In the genomic region with DNA sequence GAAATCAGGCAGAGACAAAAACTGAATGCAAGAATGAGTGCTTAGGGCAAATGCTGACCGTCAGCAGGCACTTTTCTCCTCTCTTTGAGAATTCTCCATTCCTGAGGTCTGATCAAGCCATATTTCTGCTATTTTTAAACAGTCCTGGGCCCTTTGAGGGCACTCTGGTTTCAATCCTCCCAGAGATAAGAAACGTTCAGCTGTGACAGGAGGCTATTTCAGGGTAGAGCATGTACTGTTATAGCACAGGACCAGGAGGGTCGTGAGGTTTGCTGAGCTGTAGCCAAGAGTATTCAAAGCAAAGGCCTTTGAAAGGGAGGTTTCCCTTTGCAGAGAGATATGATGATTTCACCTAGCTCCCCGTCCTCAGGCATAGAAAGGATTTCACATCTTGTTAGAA, we compare ENCODE assay signal across 27 cellular contexts. TPM values are rescaled to one million over a fixed set of nuclear protein-coding genes. Genes with fewer than 3 reads are reported as not detected.
"Had no signal": no experiment of that assay in that cellular context is flagged by ENCODE, and none has a peak within 500 bp of the region (broad histone marks: within the 10 kb centered on the region; RNA-seq: fewer than 3 reads in every experiment).

No MANE protein-coding gene starts in this region.

- H3K36me3 Mint-ChIP-seq: activated CD8-positive, alpha-beta memory T cell treated with anti-CD3 and anti-CD28 coated beads, Interleukin-2, amount 10 ng/mL, durations not matched to agents 7 days and 5 days; naive thymus-derived CD8-positive, alpha-beta T cell had no signal

- H3K4me3 Mint-ChIP-seq: activated CD4-positive, alpha-beta T cell treated with anti-CD3 and anti-CD28 coated beads, Interleukin-2, amount 10 ng/mL, durations not matched to agents 7 days and 5 days; activated CD8-positive, alpha-beta memory T cell treated with anti-CD3 and anti-CD28 coated beads, Interleukin-2, amount 10 ng/mL, durations not matched to agents 7 days and 5 days; activated CD8-positive, alpha-beta T cell treated with anti-CD3 and anti-CD28 coated beads for 36 hours; activated naive CD8-positive, alpha-beta T cell treated with anti-CD3 and anti-CD28 coated beads, Interleukin-2, amount 50 U/mL, for 24 hours; effector memory CD8-positive, alpha-beta T cell; naive thymus-derived CD8-positive, alpha-beta T cell; T-helper 2 cell treated with Interferon-gamma antibody and Interleukin-4, amounts not matched to agents 5 μg/mL and 100 μg/mL, for 36 hours had no signal

- H3K36me3 ChIP-seq: esophagus muscularis mucosa, gastrocnemius medialis, lower lobe of right lung, prostate gland, thyroid gland, upper lobe of right lung had no signal

- H3K27me3 ChIP-seq: body of pancreas, esophagus muscularis mucosa, gastrocnemius medialis, thyroid gland, upper lobe of right lung had no signal

- H3K9me3 ChIP-seq: body of pancreas, esophagus muscularis mucosa, gastrocnemius medialis, lower lobe of right lung, prostate gland, thyroid gland, upper lobe of right lung had no signal

- H3K4me1 ChIP-seq: esophagus muscularis mucosa, gastrocnemius medialis, lower lobe of right lung, prostate gland, thyroid gland, upper lobe of right lung had no signal

- H3K27ac ChIP-seq: body of pancreas, esophagus muscularis mucosa, gastrocnemius medialis, lower lobe of right lung, prostate gland, thyroid gland, upper lobe of right lung, VCaP had no signal

- H3K4me1 Mint-ChIP-seq: activated CD4-positive, alpha-beta T cell treated with anti-CD3 and anti-CD28 coated beads, Interleukin-2, amount 10 ng/mL, durations not matched to agents 7 days and 5 days; activated CD8-positive, alpha-beta memory T cell treated with anti-CD3 and anti-CD28 coated beads, Interleukin-2, amount 10 ng/mL, durations not matched to agents 7 days and 5 days; activated naive CD8-positive, alpha-beta T cell treated with anti-CD3 and anti-CD28 coated beads, Interleukin-2, amount 50 U/mL, for 24 hours; naive thymus-derived CD8-positive, alpha-beta T cell had no signal

- H3K27ac Mint-ChIP-seq: activated CD4-positive, alpha-beta T cell treated with anti-CD3 and anti-CD28 coated beads, Interleukin-2, amount 10 ng/mL, durations not matched to agents 7 days and 5 days; activated CD8-positive, alpha-beta memory T cell treated with anti-CD3 and anti-CD28 coated beads, Interleukin-2, amount 10 ng/mL, durations not matched to agents 7 days and 5 days; activated CD8-positive, alpha-beta T cell treated with anti-CD3 and anti-CD28 coated beads for 36 hours; activated naive CD8-positive, alpha-beta T cell treated with anti-CD3 and anti-CD28 coated beads, Interleukin-2, amount 50 U/mL, for 24 hours; effector memory CD8-positive, alpha-beta T cell; naive thymus-derived CD8-positive, alpha-beta T cell; T-helper 2 cell treated with Interferon-gamma antibody and Interleukin-4, amounts not matched to agents 5 μg/mL and 100 μg/mL, for 36 hours had no signal

- H3K9me3 Mint-ChIP-seq: activated CD4-positive, alpha-beta T cell treated with anti-CD3 and anti-CD28 coated beads, Interleukin-2, amount 10 ng/mL, durations not matched to agents 7 days and 5 days; activated CD8-positive, alpha-beta T cell treated with anti-CD3 and anti-CD28 coated beads for 36 hours; T-helper 2 cell treated with Interferon-gamma antibody and Interleukin-4, amounts not matched to agents 5 μg/mL and 100 μg/mL, for 36 hours had no signal

- H3K27me3 Mint-ChIP-seq: activated CD4-positive, alpha-beta T cell treated with anti-CD3 and anti-CD28 coated beads, Interleukin-2, amount 10 ng/mL, durations not matched to agents 7 days and 5 days; activated CD8-positive, alpha-beta memory T cell treated with anti-CD3 and anti-CD28 coated beads, Interleukin-2, amount 10 ng/mL, durations not matched to agents 7 days and 5 days; activated CD8-positive, alpha-beta T cell treated with anti-CD3 and anti-CD28 coated beads for 36 hours; activated naive CD8-positive, alpha-beta T cell treated with anti-CD3 and anti-CD28 coated beads, Interleukin-2, amount 50 U/mL, for 24 hours; effector memory CD8-positive, alpha-beta T cell had no signal

- DNase-seq: activated CD4-positive, alpha-beta T cell treated with anti-CD3 and anti-CD28 coated beads, Interleukin-2, amount 10 ng/mL, durations not matched to agents 7 days and 5 days; activated CD8-positive, alpha-beta memory T cell treated with anti-CD3 and anti-CD28 coated beads, Interleukin-2, amount 10 ng/mL, durations not matched to agents 7 days and 5 days; activated CD8-positive, alpha-beta T cell treated with anti-CD3 and anti-CD28 coated beads for 36 hours; activated effector memory CD4-positive, alpha-beta T cell treated with anti-CD3 and anti-CD28 coated beads, Interleukin-2, amount 50 U/mL, for 16 hours; activated naive CD4-positive, alpha-beta T cell treated with anti-CD3 and anti-CD28 coated beads, Interleukin-2, amount 50 U/mL, for 16 hours; activated naive CD8-positive, alpha-beta T cell treated with anti-CD3 and anti-CD28 coated beads, Interleukin-2, amount 50 U/mL, for 24 hours; activated T-cell treated with anti-CD3 and anti-CD28 coated beads for 4 hours; anterior cingulate cortex; body of pancreas; caudate nucleus; effector memory CD8-positive, alpha-beta T cell; gastrocnemius medialis; islet precursor cell; left colon; lower lobe of right lung; mesendoderm; naive thymus-derived CD8-positive, alpha-beta T cell; stimulated activated CD4-positive, alpha-beta T cell treated with anti-CD3 and anti-CD28 coated beads, Interleukin-12 subunit alpha, Interleukin-12 subunit beta, amount 100 ng/mL, for 4 hours; stimulated activated CD4-positive, alpha-beta T cell treated with anti-CD3 and anti-CD28 coated beads, Interleukin-4, amount 100 ng/mL, for 4 hours; stimulated activated naive CD8-positive, alpha-beta T cell treated with anti-CD3 and anti-CD28 coated beads, Interleukin-15, Interleukin-2, amounts not matched to agents 100 U/mL and 50 U/mL, for 24 hours; thyroid gland; upper lobe of right lung had no signal

- ATAC-seq: activated CD4-positive, CD25-positive, alpha-beta regulatory T cell treated with anti-CD3 and anti-CD28 coated beads, Interleukin-2, amount 50 U/mL, for 24 hours; activated CD8-positive, alpha-beta memory T cell treated with anti-CD3 and anti-CD28 coated beads, Interleukin-2, amount 10 ng/mL, durations not matched to agents 7 days and 5 days; activated CD8-positive, alpha-beta T cell treated with anti-CD3 and anti-CD28 coated beads for 36 hours; activated naive CD8-positive, alpha-beta T cell treated with anti-CD3 and anti-CD28 coated beads, Interleukin-2, amount 50 U/mL, for 24 hours; body of pancreas; effector memory CD8-positive, alpha-beta T cell; gastrocnemius medialis; left colon; lower lobe of right lung; naive thymus-derived CD8-positive, alpha-beta T cell; stimulated activated naive CD8-positive, alpha-beta T cell treated with anti-CD3 and anti-CD28 coated beads, Interleukin-15, Interleukin-2, amounts not matched to agents 100 U/mL and 50 U/mL, for 24 hours; upper lobe of right lung had no signal

- H3K4me3 ChIP-seq: body of pancreas, esophagus muscularis mucosa, gastrocnemius medialis, lower lobe of right lung, prostate gland, thyroid gland, upper lobe of right lung had no signal

RNA-seq across cellular contexts. Expression of gene PDZRN3, which starts 39.6 kb away (rescaled TPM):
- total RNA-seq: activated CD4-positive, alpha-beta T cell treated with anti-CD3 and anti-CD28 coated beads, Interleukin-2, amount 10 ng/mL, durations not matched to agents 7 days and 5 days; activated CD8-positive, alpha-beta memory T cell treated with anti-CD3 and anti-CD28 coated beads, Interleukin-2, amount 10 ng/mL, durations not matched to agents 7 days and 5 days; activated CD8-positive, alpha-beta T cell treated with anti-CD3 and anti-CD28 coated beads for 36 hours; naive thymus-derived CD8-positive, alpha-beta T cell had no signal
- polyA plus RNA-seq: naive thymus-derived CD8-positive, alpha-beta T cell had no signal
